12 cellular contexts compared by ENCODE assay signal in the genomic region with DNA sequence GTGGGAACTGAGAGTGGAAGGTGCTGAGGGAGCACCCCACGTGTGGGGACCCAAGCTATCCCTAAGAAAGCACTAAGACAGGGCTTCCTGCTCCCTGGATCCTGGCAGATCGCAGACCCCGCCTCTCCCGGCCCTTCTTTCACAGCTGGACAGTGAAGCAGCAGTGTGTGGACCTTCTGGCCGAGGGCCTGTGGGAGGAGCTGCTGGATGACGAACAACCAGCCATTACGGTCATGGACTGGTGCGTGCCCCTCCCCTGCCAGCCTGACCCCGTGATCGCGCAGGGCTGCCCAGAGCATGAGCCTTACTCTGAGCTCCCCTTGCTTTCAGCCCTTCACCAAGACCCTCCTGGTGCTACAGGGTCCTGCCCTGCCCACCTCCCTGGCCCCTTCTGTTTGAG. TPM values are rescaled to one million over a fixed set of nuclear protein-coding genes. Genes with fewer than 3 reads are reported as not detected.
DNase-seq lines count a peak whose midpoint lies in the region; ATAC-seq, FAIRE-seq and TF ChIP-seq lines count a peak whose summit lies in the region.
"Had no signal": no experiment of that assay in that cellular context is flagged by ENCODE, and none has a peak within 500 bp of the region (broad histone marks: within the 10 kb centered on the region; RNA-seq: fewer than 3 reads in every experiment).

No MANE protein-coding gene starts in this region.

- H3K79me2 ChIP-seq in K562 (ENCODE audit: control insufficient read depth, insufficient read depth, low read length) = no peaks in the 10 kb centered on the region

- H2AFZ ChIP-seq in K562 (ENCODE audit: low read depth, low read length) = no peak overlapping the region

- H3K9me3 ChIP-seq in K562 (replicated peaks; ENCODE audit: control insufficient read depth, insufficient read depth, low read depth, low read length) = no peaks in the 10 kb centered on the region
- no peaks in the 10 kb centered on the region for H3K9me3 ChIP-seq in thyroid gland

- 0 out of 2 replicates have a peak, but pooled peaks cover 4% of the 10 kb centered on the region for H4K20me1 ChIP-seq in K562 (replicated peaks; ENCODE audit: control insufficient read depth, insufficient read depth, low read length)

- H3K9ac ChIP-seq in K562 (ENCODE audit: insufficient read depth in 1 of 2, low read depth in 2 of 2, low read length in 2 of 2) = peak overlapping the region in 1 of 2 experiments; percentile 18; a peak in 2 of 4 replicates

- no peak for TF ChIP-seq CTCF in K562 (IDR thresholded peaks at IDR 0.05 in 2 of 3, conservative IDR thresholded peaks at IDR 0.05 in 1 of 3; ENCODE audit: insufficient read depth in 2 of 3, low read depth in 1 of 3, low read length in 3 of 3)
- no peak for TF ChIP-seq CTCF in thyroid gland (IDR thresholded peaks at IDR 0.05)
- no peak for TF ChIP-seq CTCF in GM13977 (IDR thresholded peaks at IDR 0.05; ENCODE audit: extremely low read depth, insufficient read depth, missing control alignments)

- FAIRE-seq in K562 (lab: Jason Lieb, UNC) = no peak
- FAIRE-seq: GM18507, HTR-8/SVneo had no signal

- H3K27me3 ChIP-seq in K562 (ENCODE audit: control insufficient read depth in 2 of 2, insufficient read depth in 2 of 2, low read length in 2 of 2) (peaks cover 3 to 27% of the 10 kb centered on the region in 2 experiments; a peak in 2 of 5 replicates), thyroid gland (peaks cover 13% of the 10 kb centered on the region)

- BruUV-seq in K562 (replicated peaks; lab: Mats Ljungman, UMichigan) = no TSS peak

- intact Hi-C loops in K562 (cut with micrococcal nuclease) = no loop called here
- intact Hi-C loops in thyroid gland (cut with DNase I) = no loop called here

- no peaks in the 10 kb centered on the region for H3K36me3 ChIP-seq in K562 (ENCODE audit: control insufficient read depth, insufficient read depth, low read length)
- H3K36me3 ChIP-seq in thyroid gland = no peaks in the 10 kb centered on the region

- in situ Hi-C loops in K562 (cut with MboI) = loop anchor here (5.0 kb wide), 1 partner anchor 232 kb away; no protein-coding TSS in a partner anchor
- in situ Hi-C loops in GM13977 (cut with MboI; ENCODE audit: low pct_unique_long_range_greater_than_20kb, low sequenced_read_pairs, unreplicated experiment) = no loop called here

- no peak for TF ChIP-seq RAD21 in K562 (CRISPR knock-in tag; conservative IDR thresholded peaks at IDR 0.05 in 1 of 2, IDR thresholded peaks at IDR 0.05 in 1 of 2)

- no peak for TF ChIP-seq EP300 in K562 (IDR thresholded peaks at IDR 0.05; ENCODE audit: low read length)

- 42% methylated on average over 11 of the region's 11 CpGs for WGBS in K562 (ENCODE audit: insufficient coverage, low coverage, missing lambda C conversion rate)
- WGBS in thyroid gland, 2 donors = 16 to 38% methylated on average over 5 to 6 of the region's 11 CpGs

- no peak overlapping the region for H3K4me2 ChIP-seq in K562 (ENCODE audit: insufficient read depth, low read length)

- ATAC-seq in K562 = peak; percentile 31; the same call in 2 of the 3 replicates

- H3K27ac ChIP-seq in K562 (ENCODE audit: extremely low read depth, low read depth, low read length) (no peak overlapping the region), thyroid gland (peak overlapping the region in 1 of 3 donors; percentile 52)
- H3K27ac ChIP-seq: 22Rv1 had no signal

- H3K4me1 ChIP-seq in K562 (replicated peaks in 1 of 2; ENCODE audit: control insufficient read depth in 2 of 2, insufficient read depth in 2 of 2, low read length in 2 of 2) = peaks cover 8 to 65% of the 10 kb centered on the region in 2 experiments
- peaks cover 0 to 25% of the 10 kb centered on the region in 2 donors for H3K4me1 ChIP-seq in thyroid gland

- CTCF ChIA-PET in K562 (lab: Yijun Ruan, JAX; ENCODE audit: low intra/inter-chr PET ratio) = no interaction called here

- DNase-seq in NCI-H82 (lab: John Stamatoyannopoulos, UW) (peak; percentile 42), NCI-H82 treated with DMSO at 0.1 percent for 48 hours (lab: John Stamatoyannopoulos, UW; ENCODE audit: unreplicated experiment) (no peak), K562 (ENCODE audit: extremely low read depth in 1 of 4, low spot score in 3 of 4) (peak in 1 of 4 experiments; percentile 36), iris pigment epithelial cell (ENCODE audit: low read depth) (peak; percentile 31), thyroid gland (peak; percentile 87), GM13977 (ENCODE audit: low spot score) (no peak), NAMALWA (ENCODE audit: low spot score) (no peak)
- DNase-seq in activated CD4-positive, CD25-positive, alpha-beta regulatory T cell (lab: John Stamatoyannopoulos, UW) = no peak
- DNase-seq: mammary epithelial cell had no signal

- POLR2A ChIA-PET in K562 (lab: Yijun Ruan, JAX) = interaction anchor here (0.6 to 1.1 kb wide), 3 partner anchors 13 to 151 kb away, joined by 3 read pairs; no protein-coding TSS in a partner anchor

- no peak for TF ChIP-seq POLR2A in K562 (conservative IDR thresholded peaks at IDR 0.05)
- peak in 1 of 2 donors; percentile 20 for TF ChIP-seq POLR2A in thyroid gland (IDR thresholded peaks at IDR 0.05)

- H3K4me3 ChIP-seq in K562 (no peak overlapping the region), thyroid gland (replicated peaks in 1 of 3) (no peak overlapping the region)

- H3K9me1 ChIP-seq in K562 (ENCODE audit: control insufficient read depth, insufficient read depth, low read length) = no peaks in the 10 kb centered on the region

RNA-seq across cellular contexts. Expression of gene NCCRP1, which starts 2.3 kb away (rescaled TPM):
- total RNA-seq in K562 (2011; cell fraction: chromatin; rRNA removed; ENCODE audit: low replicate concordance) = not detected in 2 replicates
- not detected in 2 replicates for total RNA-seq in K562 (2011; cell fraction: nucleolus; rRNA removed)
- not detected in 2 replicates for total RNA-seq in K562 (2011; cell fraction: nucleoplasm; rRNA removed)
- total RNA-seq in K562 (2014; rRNA removed) (not detected in 2 replicates), K562 (2014; rRNA removed; fragmentation: Illumina TruSeq; extraction: Trizol) (not detected in 2 replicates), K562 (2015; rRNA removed; fragmentation: Illumina TruSeq; extraction: Trizol) (not detected in 2 replicates), K562 (2021) (0.11 TPM in 1 of 2 replicates, not detected in the other), thyroid gland (under 1 TPM in 3 of 4 donors, not detected in 1; 0.45 to 0.81 (median 0.78) TPM)
- polyA plus RNA-seq in K562 (2011; rRNA removed) (0.08 TPM in 1 of 2 replicates, not detected in the other), K562 (2014; fragmentation: Illumina TruSeq; extraction: Trizol) (not detected in 2 replicates), K562 (2014; fragmentation: Nextera tagmentation; extraction: Ambion mirVana) (not detected), K562 (2014; rRNA removed) (0.05 and 0.34 TPM in 2 replicates)
- polyA plus RNA-seq in K562 (2011; cell fraction: cytosol; rRNA removed) = 0.06 and 0.07 TPM in 2 replicates
- polyA plus RNA-seq in K562 (2011; cell fraction: nucleus; rRNA removed) = not detected in 2 replicates
- 0.07 TPM in 1 of 2 replicates, not detected in the other for polyA plus RNA-seq in K562 (2012)
- not detected in 2 replicates for polyA minus RNA-seq in K562 (2011; rRNA and poly(A)+ RNA removed)
- not detected in 2 replicates for polyA minus RNA-seq in K562 (2011; cell fraction: cytosol; rRNA and poly(A)+ RNA removed)
- not detected in 2 replicates for polyA minus RNA-seq in K562 (2011; cell fraction: nucleus; rRNA and poly(A)+ RNA removed)

RNA-seq across cellular contexts. Expression of gene SYCN, which starts 5.0 kb away (rescaled TPM):
- not detected in 2 replicates for total RNA-seq in K562 (2011; cell fraction: chromatin; rRNA removed; ENCODE audit: low replicate concordance)
- total RNA-seq in K562 (2011; cell fraction: nucleolus; rRNA removed) = not detected in 2 replicates
- not detected in 2 replicates for total RNA-seq in K562 (2011; cell fraction: nucleoplasm; rRNA removed)
- total RNA-seq in K562 (2014; rRNA removed) = not detected in 2 replicates
- not detected in 2 replicates for total RNA-seq in K562 (2014; rRNA removed; fragmentation: Illumina TruSeq; extraction: Trizol)
- total RNA-seq in K562 (2015; rRNA removed; fragmentation: Illumina TruSeq; extraction: Trizol) = not detected in 2 replicates
- 0.36 TPM in 1 of 2 replicates, not detected in the other for total RNA-seq in K562 (2021)
- not detected in 2 replicates for polyA plus RNA-seq in K562 (2011; rRNA removed)
- polyA plus RNA-seq in K562 (2011; cell fraction: cytosol; rRNA removed) = 0.13 TPM in 1 of 2 replicates, not detected in the other
- not detected in 2 replicates for polyA plus RNA-seq in K562 (2011; cell fraction: nucleus; rRNA removed)
- polyA plus RNA-seq in K562 (2012) = 0.21 TPM in 1 of 2 replicates, not detected in the other
- polyA plus RNA-seq in K562 (2014; fragmentation: Illumina TruSeq; extraction: Trizol) = not detected in 2 replicates
- polyA plus RNA-seq in K562 (2014; fragmentation: Nextera tagmentation; extraction: Ambion mirVana) = not detected
- polyA plus RNA-seq in K562 (2014; rRNA removed) = not detected in 2 replicates
- not detected in 2 replicates for polyA minus RNA-seq in K562 (2011; rRNA and poly(A)+ RNA removed)
- polyA minus RNA-seq in K562 (2011; cell fraction: cytosol; rRNA and poly(A)+ RNA removed) = not detected in 2 replicates
- not detected in 2 replicates for polyA minus RNA-seq in K562 (2011; cell fraction: nucleus; rRNA and poly(A)+ RNA removed)
- total RNA-seq in thyroid gland = not detected
- total RNA-seq: mammary epithelial cell had no signal
- polyA plus RNA-seq: mammary epithelial cell had no signal

RNA-seq across cellular contexts. Expression of gene IFNL3, which starts 45.8 kb away (rescaled TPM):
- total RNA-seq in K562 (2011; cell fraction: chromatin; rRNA removed; ENCODE audit: low replicate concordance) = not detected in 2 replicates
- total RNA-seq in K562 (2011; cell fraction: nucleolus; rRNA removed) = not detected in 2 replicates
- not detected in 2 replicates for total RNA-seq in K562 (2011; cell fraction: nucleoplasm; rRNA removed)
- total RNA-seq in K562 (2014; rRNA removed) (not detected in 2 replicates), K562 (2014; rRNA removed; fragmentation: Illumina TruSeq; extraction: Trizol) (not detected in 2 replicates), K562 (2015; rRNA removed; fragmentation: Illumina TruSeq; extraction: Trizol) (not detected in 2 replicates), K562 (2021) (not detected in 2 replicates), thyroid gland (not detected)
- polyA plus RNA-seq in K562 (2011; rRNA removed) (not detected in 2 replicates), K562 (2014; fragmentation: Illumina TruSeq; extraction: Trizol) (not detected in 2 replicates), K562 (2014; fragmentation: Nextera tagmentation; extraction: Ambion mirVana) (not detected), K562 (2014; rRNA removed) (not detected in 2 replicates)
- polyA plus RNA-seq in K562 (2011; cell fraction: cytosol; rRNA removed) = not detected in 2 replicates
- polyA plus RNA-seq in K562 (2011; cell fraction: nucleus; rRNA removed) = not detected in 2 replicates
- not detected in 2 replicates for polyA plus RNA-seq in K562 (2012)
- polyA minus RNA-seq in K562 (2011; rRNA and poly(A)+ RNA removed) = not detected in 2 replicates
- not detected in 2 replicates for polyA minus RNA-seq in K562 (2011; cell fraction: cytosol; rRNA and poly(A)+ RNA removed)
- polyA minus RNA-seq in K562 (2011; cell fraction: nucleus; rRNA and poly(A)+ RNA removed) = not detected in 2 replicates
- total RNA-seq: mammary epithelial cell had no signal
- polyA plus RNA-seq: mammary epithelial cell had no signal

RNA-seq across cellular contexts. Expression of gene IFNL4, which starts 49.6 kb away (rescaled TPM):
- total RNA-seq in K562 (2011; cell fraction: chromatin; rRNA removed; ENCODE audit: low replicate concordance) = not detected in 2 replicates
- not detected in 2 replicates for total RNA-seq in K562 (2011; cell fraction: nucleolus; rRNA removed)
- total RNA-seq in K562 (2011; cell fraction: nucleoplasm; rRNA removed) = not detected in 2 replicates
- total RNA-seq in K562 (2014; rRNA removed) (not detected in 2 replicates), K562 (2014; rRNA removed; fragmentation: Illumina TruSeq; extraction: Trizol) (not detected in 2 replicates), K562 (2015; rRNA removed; fragmentation: Illumina TruSeq; extraction: Trizol) (not detected in 2 replicates), K562 (2021) (not detected in 2 replicates), thyroid gland (not detected)
- polyA plus RNA-seq in K562 (2011; rRNA removed) (not detected in 2 replicates), K562 (2014; fragmentation: Illumina TruSeq; extraction: Trizol) (not detected in 2 replicates), K562 (2014; fragmentation: Nextera tagmentation; extraction: Ambion mirVana) (not detected), K562 (2014; rRNA removed) (not detected in 2 replicates)
- polyA plus RNA-seq in K562 (2011; cell fraction: cytosol; rRNA removed) = not detected in 2 replicates
- not detected in 2 replicates for polyA plus RNA-seq in K562 (2011; cell fraction: nucleus; rRNA removed)
- not detected in 2 replicates for polyA plus RNA-seq in K562 (2012)
- polyA minus RNA-seq in K562 (2011; rRNA and poly(A)+ RNA removed) = not detected in 2 replicates
- not detected in 2 replicates for polyA minus RNA-seq in K562 (2011; cell fraction: cytosol; rRNA and poly(A)+ RNA removed)
- not detected in 2 replicates for polyA minus RNA-seq in K562 (2011; cell fraction: nucleus; rRNA and poly(A)+ RNA removed)
- total RNA-seq: mammary epithelial cell had no signal
- polyA plus RNA-seq: mammary epithelial cell had no signal

Comparison
In these comparisons a context has a peak if more than half of its experiments do, and no peak if none do; other contexts are left out.
1. DNase-seq: peak in NCI-H82 (single experiment), iris pigment epithelial cell (single experiment) and thyroid gland (2 of 2); none in NCI-H82 treated with DMSO at 0.1 percent for 48 hours (single experiment), GM13977 (single experiment), NAMALWA (single experiment) and activated CD4-positive, CD25-positive, alpha-beta regulatory T cell (0 of 4).